Comparison of ENCODE assay signal across 1 cellular context in genomic region chr15:72472907-72473669, GRCh38.
TF ChIP-seq lines count a peak whose summit lies in the region.

No MANE protein-coding gene starts in this region.

TF ChIP-seq in HCT116, 20 proteins besides CTCF, POLR2A, EP300 and RAD21 (continued from another document):
- TF ChIP-seq REST (IDR thresholded peaks at IDR 0.05; ENCODE audit: low read depth): no peak
- TF ChIP-seq CBX3 (IDR thresholded peaks at IDR 0.05; ENCODE audit: low read depth): no peak; the same call in 1 of the 2 replicates
- TF ChIP-seq ZNF274 (IDR thresholded peaks at IDR 0.05; ENCODE audit: low read depth, low read length): no peak
- no peak for TF ChIP-seq ELF1 (IDR thresholded peaks at IDR 0.05; ENCODE audit: borderline replicate concordance, low read depth)
